Comparison of ENCODE assay signal across 30 cellular contexts in genomic region chr10:16856092-16856491, GRCh38. TPM values are rescaled to one million over a fixed set of nuclear protein-coding genes. Genes with fewer than 3 reads are reported as not detected.
DNase-seq lines count a peak whose midpoint lies in the region; FAIRE-seq and TF ChIP-seq lines count a peak whose summit lies in the region.
"Had no signal": no experiment of that assay in that cellular context is flagged by ENCODE, and none has a peak within 500 bp of the region (broad histone marks: within the 10 kb centered on the region; RNA-seq: fewer than 3 reads in every experiment).

No MANE protein-coding gene starts in this region.

- H3K27ac ChIP-seq in skeletal muscle tissue (ENCODE audit: low read depth, low read length) (peak overlapping the region; percentile 25), prostate gland (no peak overlapping the region)
- H3K27ac ChIP-seq: 22Rv1, C4-2B, colonic mucosa, testis had no signal

- peaks cover 0 to 6% (median 4%) of the 10 kb centered on the region in 5 experiments for H3K9me3 Mint-ChIP-seq in brain
- H3K9me3 Mint-ChIP-seq: activated CD4-positive, alpha-beta memory T cell treated with anti-CD3 and anti-CD28 coated beads, Interleukin-2, amount 10 ng/mL, durations not matched to agents 7 days and 5 days; activated naive CD4-positive, alpha-beta T cell treated with anti-CD3 and anti-CD28 coated beads, Interleukin-2, amount 10 ng/mL, durations not matched to agents 7 days and 5 days; T-helper 2 cell treated with Interferon-gamma antibody and Interleukin-4, amounts not matched to agents 5 μg/mL and 100 μg/mL, for 36 hours had no signal

- TF ChIP-seq CTCF in brain (conservative IDR thresholded peaks at IDR 0.05) (no peak), fibroblast of mammary gland (conservative IDR thresholded peaks at IDR 0.05; ENCODE audit: control insufficient read depth, insufficient read depth, low read depth, low read length) (no peak), prostate gland (IDR thresholded peaks at IDR 0.05) (no peak)

- H3K4me1 Mint-ChIP-seq in brain = peaks cover 51% of the 10 kb centered on the region
- H3K4me1 Mint-ChIP-seq: activated CD4-positive, alpha-beta memory T cell treated with anti-CD3 and anti-CD28 coated beads, Interleukin-2, amount 10 ng/mL, durations not matched to agents 7 days and 5 days; activated naive CD4-positive, alpha-beta T cell treated with anti-CD3 and anti-CD28 coated beads, Interleukin-2, amount 10 ng/mL, durations not matched to agents 7 days and 5 days; naive thymus-derived CD4-positive, alpha-beta T cell had no signal

- TF ChIP-seq POLR2A in prostate gland (IDR thresholded peaks at IDR 0.05) = no peak

- H3K4me3 Mint-ChIP-seq in brain = peak overlapping the region in 1 of 5 experiments; percentile 10
- H3K4me3 Mint-ChIP-seq: activated CD4-positive, alpha-beta memory T cell treated with anti-CD3 and anti-CD28 coated beads, Interleukin-2, amount 10 ng/mL, durations not matched to agents 7 days and 5 days; activated naive CD4-positive, alpha-beta T cell treated with anti-CD3 and anti-CD28 coated beads, Interleukin-2, amount 10 ng/mL, durations not matched to agents 7 days and 5 days; naive thymus-derived CD4-positive, alpha-beta T cell; T-helper 2 cell treated with Interferon-gamma antibody and Interleukin-4, amounts not matched to agents 5 μg/mL and 100 μg/mL, for 36 hours had no signal

- H3K4me3 ChIP-seq in fibroblast of mammary gland (ENCODE audit: control insufficient read depth, low read depth, low read length) (no peak overlapping the region), skeletal muscle tissue (ENCODE audit: low read length in 3 of 3) (no peak overlapping the region), prostate gland (no peak overlapping the region)
- H3K4me3 ChIP-seq: colonic mucosa, MG63, testis had no signal

- no peaks in the 10 kb centered on the region for H3K27me3 ChIP-seq in skeletal muscle tissue (ENCODE audit: control insufficient read depth in 3 of 3, insufficient read depth in 3 of 3, low read length in 3 of 3)
- H3K27me3 ChIP-seq in prostate gland (replicated peaks; ENCODE audit: insufficient read depth) = no peaks in the 10 kb centered on the region
- H3K27me3 ChIP-seq: colonic mucosa, MG63, testis had no signal

- intact Hi-C loops in prostate gland (cut with DNase I) = no loop called here

- H3K4me1 ChIP-seq in skeletal muscle tissue (ENCODE audit: control insufficient read depth in 3 of 3, insufficient read depth in 3 of 3, low read length in 3 of 3) (no peaks in the 10 kb centered on the region), prostate gland (replicated peaks) (no peaks in the 10 kb centered on the region)
- H3K4me1 ChIP-seq: colonic mucosa, testis had no signal

- no peak for FAIRE-seq in HTR-8/SVneo (lab: Jason Lieb, UNC)
- FAIRE-seq: kidney had no signal

- no peak overlapping the region for H3K9ac ChIP-seq in skeletal muscle tissue (ENCODE audit: low read depth in 1 of 3, low read length in 3 of 3)

- 62% methylated on average over 5 of the region's 5 CpGs for WGBS in prostate gland

- H3K36me3 Mint-ChIP-seq in brain = no peaks in the 10 kb centered on the region
- H3K36me3 Mint-ChIP-seq: activated naive CD4-positive, alpha-beta T cell treated with anti-CD3 and anti-CD28 coated beads, Interleukin-2, amount 10 ng/mL, durations not matched to agents 7 days and 5 days had no signal

- no peaks in the 10 kb centered on the region for H3K36me3 ChIP-seq in skeletal muscle tissue (ENCODE audit: control insufficient read depth in 3 of 3, insufficient read depth in 3 of 3, low read length in 3 of 3)
- H3K36me3 ChIP-seq in prostate gland = no peaks in the 10 kb centered on the region
- H3K36me3 ChIP-seq: colonic mucosa, MG63 had no signal

- H3K27me3 Mint-ChIP-seq in brain = no peaks in the 10 kb centered on the region
- H3K27me3 Mint-ChIP-seq: activated naive CD4-positive, alpha-beta T cell treated with anti-CD3 and anti-CD28 coated beads, Interleukin-2, amount 10 ng/mL, durations not matched to agents 7 days and 5 days had no signal

- DNase-seq in DMS53 (lab: John Stamatoyannopoulos, UW) (peak; percentile 8), DMS53 treated with DMSO at 0.1 percent for 48 hours (lab: John Stamatoyannopoulos, UW; ENCODE audit: unreplicated experiment) (no peak), fibroblast of mammary gland (ENCODE audit: low read depth) (peak; percentile 41), prostate gland (ENCODE audit: low spot score) (no peak), HuH-7.5 (ENCODE audit: low spot score) (no peak), HTR-8/SVneo (ENCODE audit: insufficient read length, low spot score) (no peak)
- DNase-seq: activated CD4-positive, alpha-beta memory T cell treated with anti-CD3 and anti-CD28 coated beads, Interleukin-2, amount 10 ng/mL, durations not matched to agents 7 days and 5 days; activated CD8-positive, alpha-beta memory T cell treated with anti-CD3 and anti-CD28 coated beads, Interleukin-2, amount 50 U/mL, for 48 hours; activated naive CD4-positive, alpha-beta T cell treated with anti-CD3 and anti-CD28 coated beads, Interleukin-2, amount 10 ng/mL, durations not matched to agents 7 days and 5 days; colonic mucosa; COR-L47; DMS79 treated with DMSO at 0.1 percent for 48 hours; effector memory CD4-positive, alpha-beta T cell; erythroblast; KG1; kidney; MG63; naive thymus-derived CD4-positive, alpha-beta T cell; NCI-H1105 treated with DMSO at 0.1 percent for 48 hours; NCI-H2227 treated with DMSO at 0.1 percent for 48 hours; NK-92 treated with Interleukin-12 subunit alpha and Interleukin-12 subunit beta, amount 100 ng/mL, for 24 hours; Right ventricle myocardium superior; stimulated activated CD4-positive, alpha-beta T cell treated with anti-CD3 and anti-CD28 coated beads, Interleukin-1b, Interleukin-23, amount 100 ng/mL, for 48 hours; stimulated activated naive CD8-positive, alpha-beta T cell treated with anti-CD3 and anti-CD28 coated beads, Interleukin-15, Interleukin-2, amounts not matched to agents 100 U/mL and 50 U/mL, for 24 hours; testis had no signal

- H3K9me3 ChIP-seq in skeletal muscle tissue (ENCODE audit: control insufficient read depth in 3 of 3, low read length in 3 of 3) (no peaks in the 10 kb centered on the region), prostate gland (no peaks in the 10 kb centered on the region)
- H3K9me3 ChIP-seq: colonic mucosa, MG63, testis had no signal

- H3K27ac Mint-ChIP-seq in brain = peak overlapping the region in 3 of 5 experiments; percentile 30 to 86 (median 61)
- H3K27ac Mint-ChIP-seq: activated CD4-positive, alpha-beta memory T cell treated with anti-CD3 and anti-CD28 coated beads, Interleukin-2, amount 10 ng/mL, durations not matched to agents 7 days and 5 days; activated naive CD4-positive, alpha-beta T cell treated with anti-CD3 and anti-CD28 coated beads, Interleukin-2, amount 10 ng/mL, durations not matched to agents 7 days and 5 days; naive thymus-derived CD4-positive, alpha-beta T cell; T-helper 2 cell treated with Interferon-gamma antibody and Interleukin-4, amounts not matched to agents 5 μg/mL and 100 μg/mL, for 36 hours had no signal

RNA-seq across cellular contexts. Expression of gene RSU1, which starts 38.9 kb away (rescaled TPM):
- 91.7 TPM for polyA plus RNA-seq in brain (ENCODE audit: insufficient read depth, low read depth, low replicate concordance)
- total RNA-seq in skeletal muscle tissue = 35.0 TPM
- 10 to 100 TPM; 32.2 to 49.3 TPM for total RNA-seq in prostate gland

Comparison
In these comparisons a context has a peak if more than half of its experiments do, and no peak if none do; other contexts are left out.
1. DNase-seq: peak in DMS53 (single experiment) and fibroblast of mammary gland (single experiment); none in DMS53 treated with DMSO at 0.1 percent for 48 hours (single experiment), prostate gland (single experiment), HuH-7.5 (single experiment) and HTR-8/SVneo (single experiment).